8 cellular contexts compared by ENCODE assay signal in the genomic region with DNA sequence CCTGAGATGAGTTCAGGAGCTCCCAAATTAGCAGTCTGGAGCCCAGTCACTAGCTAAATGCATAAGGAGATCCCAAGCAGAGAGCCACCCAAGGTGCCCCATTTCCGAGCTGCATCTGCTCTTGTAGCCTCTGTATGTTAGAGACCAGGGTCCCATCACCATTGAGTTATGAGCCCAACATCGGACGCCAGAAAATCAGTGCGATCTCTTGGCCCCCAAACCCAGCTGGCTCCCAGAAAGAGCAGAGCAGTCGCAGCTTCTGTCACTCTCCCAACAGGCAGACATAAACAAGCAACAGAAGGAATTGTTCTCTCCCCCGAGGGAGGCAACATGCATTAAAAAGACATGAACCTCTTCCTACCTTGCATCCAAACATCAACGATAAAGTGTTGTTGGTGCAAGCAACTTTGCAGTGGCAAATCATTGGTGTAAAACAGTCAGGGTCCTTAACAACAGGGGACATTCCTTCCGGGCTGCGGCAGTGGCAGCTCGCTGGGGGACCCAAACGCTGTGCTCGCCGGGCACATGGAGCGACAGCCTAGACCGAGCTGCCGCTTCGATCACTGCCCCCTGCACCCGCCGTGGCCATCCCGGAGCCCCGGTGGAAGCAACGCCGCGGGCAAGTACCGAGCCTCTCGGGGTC.
A peak's percentile ranks its signal among the peaks of the same experiment; 100 is the strongest.
DNase-seq lines count a peak whose midpoint lies in the region; ATAC-seq and TF ChIP-seq lines count a peak whose summit lies in the region.

No MANE protein-coding gene starts in this region.

- H3K27ac ChIP-seq in upper lobe of right lung = no peak overlapping the region

- intact Hi-C loops in activated naive CD4-positive, alpha-beta T cell treated with anti-CD3 and anti-CD28 coated beads for 36 hours (cut with micrococcal nuclease) = loop anchor here (5.0 kb wide), 1 partner anchor 872 kb away; no protein-coding TSS in a partner anchor
- intact Hi-C loops in upper lobe of right lung (cut with DNase I) = no loop called here

- H3K4me3 ChIP-seq in upper lobe of right lung = peak overlapping the region; percentile 48

- H3K9me3 ChIP-seq in upper lobe of right lung = no peaks in the 10 kb centered on the region

- ATAC-seq in upper lobe of right lung = peak; percentile 54
- ATAC-seq in HG02840 (IDR thresholded peaks at IDR 0.05; ENCODE audit: low FRiP score, unreplicated experiment) = no peak

- CTCF ChIA-PET in activated naive CD4-positive, alpha-beta T cell treated with anti-CD3 and anti-CD28 coated beads for 36 hours (lab: Charles Lee) = interaction anchor here (0.7 kb wide), 1 partner anchor 156 kb away, joined by 5 read pairs; no protein-coding TSS in a partner anchor

- H3K36me3 Mint-ChIP-seq in activated naive CD4-positive, alpha-beta T cell treated with anti-CD3 and anti-CD28 coated beads for 36 hours (ENCODE audit: low read depth) = peaks cover 1% of the 10 kb centered on the region
- H3K36me3 Mint-ChIP-seq in chondrocyte (ENCODE audit: low read depth) = no peaks in the 10 kb centered on the region
- no peaks in the 10 kb centered on the region for H3K36me3 Mint-ChIP-seq in mesothelial cell of epicardium

- peak overlapping the region; percentile 67 for H3K4me3 Mint-ChIP-seq in activated naive CD4-positive, alpha-beta T cell treated with anti-CD3 and anti-CD28 coated beads for 36 hours
- H3K4me3 Mint-ChIP-seq in chondrocyte (ENCODE audit: unreplicated experiment) (peak overlapping the region; percentile 45), mesothelial cell of epicardium (peak overlapping the region; percentile 65)

- H3K27me3 Mint-ChIP-seq in activated naive CD4-positive, alpha-beta T cell treated with anti-CD3 and anti-CD28 coated beads for 36 hours (ENCODE audit: low read depth) = peaks cover 16% of the 10 kb centered on the region
- H3K27me3 Mint-ChIP-seq in chondrocyte (ENCODE audit: low read depth) (peaks cover 39% of the 10 kb centered on the region), mesothelial cell of epicardium (ENCODE audit: low read depth) (peaks cover 68% of the 10 kb centered on the region)

- peaks cover 4% of the 10 kb centered on the region for H3K4me1 Mint-ChIP-seq in activated naive CD4-positive, alpha-beta T cell treated with anti-CD3 and anti-CD28 coated beads for 36 hours (ENCODE audit: low read depth)
- peaks cover 9% of the 10 kb centered on the region for H3K4me1 Mint-ChIP-seq in chondrocyte (ENCODE audit: low read depth)
- H3K4me1 Mint-ChIP-seq in mesothelial cell of epicardium = peaks cover 7% of the 10 kb centered on the region

- no peaks in the 10 kb centered on the region for H3K27me3 ChIP-seq in upper lobe of right lung

- H3K36me3 ChIP-seq in upper lobe of right lung = no peaks in the 10 kb centered on the region

- no peak for DNase-seq in activated naive CD4-positive, alpha-beta T cell treated with anti-CD3 and anti-CD28 coated beads for 36 hours
- no peak for DNase-seq in activated naive CD4-positive, alpha-beta T cell (lab: John Stamatoyannopoulos, UW)
- DNase-seq in chondrocyte (ENCODE audit: low spot score) (no peak), mesothelial cell of epicardium (ENCODE audit: low spot score in 2 of 2, unreplicated experiment in 2 of 2) (peak in 1 of 2 experiments; percentile 37), upper lobe of right lung (no peak), NCI-H187 treated with DMSO at 0.1 percent for 48 hours (lab: John Stamatoyannopoulos, UW) (no peak)
- no peak for DNase-seq in stimulated activated naive CD4-positive, alpha-beta T cell treated with Interleukin-2 at 50 U/mL for 16 hours (lab: John Stamatoyannopoulos, UW)

- H3K4me1 ChIP-seq in upper lobe of right lung = peaks cover 7% of the 10 kb centered on the region

- H3K9me3 Mint-ChIP-seq in activated naive CD4-positive, alpha-beta T cell treated with anti-CD3 and anti-CD28 coated beads for 36 hours = peaks cover 3% of the 10 kb centered on the region
- no peaks in the 10 kb centered on the region for H3K9me3 Mint-ChIP-seq in chondrocyte (ENCODE audit: low read depth)
- no peaks in the 10 kb centered on the region for H3K9me3 Mint-ChIP-seq in mesothelial cell of epicardium

- TF ChIP-seq CTCF in chondrocyte (IDR thresholded peaks at IDR 0.05) (no peak), mesothelial cell of epicardium (IDR thresholded peaks at IDR 0.05; ENCODE audit: unreplicated experiment) (no peak), upper lobe of right lung (IDR thresholded peaks at IDR 0.05) (no peak)

- no peak overlapping the region for H3K27ac Mint-ChIP-seq in activated naive CD4-positive, alpha-beta T cell treated with anti-CD3 and anti-CD28 coated beads for 36 hours
- no peak overlapping the region for H3K27ac Mint-ChIP-seq in chondrocyte (ENCODE audit: unreplicated experiment)
- H3K27ac Mint-ChIP-seq in mesothelial cell of epicardium = no peak overlapping the region
